9 cellular contexts compared by ENCODE assay signal in the genomic region with DNA sequence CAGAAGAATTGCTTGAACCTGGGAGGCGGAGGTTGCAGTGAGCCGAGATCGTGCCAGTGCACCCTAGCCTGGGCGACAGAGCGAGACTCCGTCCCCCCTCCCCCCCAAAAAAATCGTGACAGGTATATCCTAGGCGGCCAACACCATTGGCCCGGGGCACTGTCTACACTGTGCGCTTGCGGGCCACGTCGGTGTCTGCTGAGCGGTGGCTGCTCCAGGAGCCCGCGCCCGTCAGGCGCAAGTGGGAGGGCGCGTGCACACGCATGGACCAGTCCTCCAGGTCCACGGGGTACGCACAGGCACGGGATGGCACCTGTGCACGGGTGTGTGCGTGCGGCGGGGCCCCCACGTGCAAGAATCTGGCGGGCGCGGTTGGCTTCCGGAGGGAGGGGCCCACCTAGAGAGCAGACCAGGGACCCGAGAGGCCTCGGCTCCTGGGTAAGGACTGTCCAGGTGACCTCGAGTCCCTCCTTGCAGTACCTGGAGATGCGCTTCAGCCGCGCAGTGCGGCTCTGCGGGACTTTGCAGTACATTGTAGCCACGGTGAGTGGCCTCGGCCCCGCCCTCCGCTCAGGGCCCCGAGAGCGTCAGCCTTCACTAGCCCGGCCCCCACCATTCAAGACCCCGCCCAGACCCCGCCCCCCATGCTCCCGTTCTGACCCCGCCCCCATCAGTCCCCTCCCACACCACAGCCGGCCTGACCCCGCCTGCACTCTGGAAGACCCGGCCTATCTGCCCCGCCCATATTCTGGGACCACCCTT. TPM values are rescaled to one million over a fixed set of nuclear protein-coding genes. Genes with fewer than 3 reads are reported as not detected.
DNase-seq lines count a peak whose midpoint lies in the region; ATAC-seq, FAIRE-seq and TF ChIP-seq lines count a peak whose summit lies in the region.
"Had no signal": no experiment of that assay in that cellular context is flagged by ENCODE, and none has a peak within 500 bp of the region (broad histone marks: within the 10 kb centered on the region; RNA-seq: fewer than 3 reads in every experiment).

No MANE protein-coding gene starts in this region.

- H3K4me1 ChIP-seq in Caco-2 (no peaks in the 10 kb centered on the region), IMR-90 (ENCODE audit: control insufficient read depth, insufficient read depth, low read length) (no peaks in the 10 kb centered on the region), osteoblast (ENCODE audit: insufficient read depth, low read length) (no peaks in the 10 kb centered on the region)

- H3K27me3 ChIP-seq in Caco-2 (replicated peaks; ENCODE audit: control insufficient read depth, insufficient read depth, low read length) (no peaks in the 10 kb centered on the region), IMR-90 (ENCODE audit: control insufficient read depth, insufficient read depth, low read length) (peaks cover 50% of the 10 kb centered on the region), osteoblast (ENCODE audit: insufficient read depth, low read length) (peaks cover 49% of the 10 kb centered on the region)

- no peak overlapping the region for H4K8ac ChIP-seq in IMR-90 (ENCODE audit: low read depth in 2 of 2, low read length in 2 of 2)

- ATAC-seq in IMR-90 (ENCODE audit: low read depth), result peak; percentile 64
- peak; percentile 90 for ATAC-seq in activated B cell treated with CpG ODN at 0.5 μM for 24 hours (ENCODE audit: low read depth)
- no peak for ATAC-seq in GM21737 (IDR thresholded peaks at IDR 0.05; ENCODE audit: unreplicated experiment)
- ATAC-seq in GM19035 (IDR thresholded peaks at IDR 0.05; ENCODE audit: unreplicated experiment), result no peak

- no peak overlapping the region for H3K18ac ChIP-seq in IMR-90 (ENCODE audit: low read depth, low read length)

- POLR2A ChIA-PET in Caco-2 (lab: Charles Lee), result no interaction called here
- POLR2A ChIA-PET in IMR-90 (lab: Charles Lee; ENCODE audit: unreplicated experiment), result no interaction called here
- POLR2A ChIA-PET in activated B cell treated with CpG ODN at 0.5 μM for 24 hours (lab: Charles Lee), result interaction anchor here (0.6 kb wide), 1 partner anchor 11 kb away, joined by 3 read pairs; no protein-coding TSS in a partner anchor

- H2AK5ac ChIP-seq in IMR-90 (ENCODE audit: low read depth, low read length), result no peak overlapping the region

- H3K36me3 Mint-ChIP-seq in Caco-2 (ENCODE audit: insufficient read depth, unreplicated experiment) (no peaks in the 10 kb centered on the region), activated B cell treated with CpG ODN at 0.5 μM for 24 hours (ENCODE audit: low read depth) (no peaks in the 10 kb centered on the region)

- H3K56ac ChIP-seq in IMR-90 (ENCODE audit: extremely low read depth, insufficient read depth, low read length), result no peak overlapping the region

- DNase-seq in Caco-2, result peak; percentile 67 to 77
- DNase-seq in IMR-90, result no peak
- DNase-seq in activated B cell treated with CpG ODN at 0.5 μM for 24 hours, result peak; percentile 50
- DNase-seq in cerebellum (ENCODE audit: low spot score), result peak; percentile 86
- DNase-seq in osteoblast (ENCODE audit: insufficient read length, low spot score, missing footprints), result peak; percentile 92
- DNase-seq in urothelium cell line (ENCODE audit: low spot score), result no peak

- dilution Hi-C loops in IMR-90 (cut with HindIII; ENCODE audit: low sequenced_read_pairs, unreplicated experiment), result no loop called here

- H3K9me1 ChIP-seq in IMR-90 (ENCODE audit: insufficient read depth, low read length), result no peaks in the 10 kb centered on the region; the same call in 1 of the 2 replicates

- H3K9me3 Mint-ChIP-seq in Caco-2 (ENCODE audit: unreplicated experiment) (no peaks in the 10 kb centered on the region), activated B cell treated with CpG ODN at 0.5 μM for 24 hours (no peaks in the 10 kb centered on the region)

- H3K79me1 ChIP-seq in IMR-90 (ENCODE audit: low read depth in 1 of 2, low read length in 2 of 2), result no peaks in the 10 kb centered on the region

- no peak overlapping the region for H4K5ac ChIP-seq in IMR-90 (ENCODE audit: low read depth, low read length)

- no peak overlapping the region for H2BK5ac ChIP-seq in IMR-90 (ENCODE audit: low read depth, low read length, poor library complexity, severe bottlenecking)

- no peaks in the 10 kb centered on the region for H3K79me2 ChIP-seq in osteoblast (ENCODE audit: insufficient read depth, low read length)

- no peak overlapping the region for H2BK120ac ChIP-seq in IMR-90 (ENCODE audit: low read depth, low read length)

- no peak overlapping the region for H3K23ac ChIP-seq in IMR-90 (ENCODE audit: low read depth, low read length)

- H3K9me3 ChIP-seq in Caco-2 (no peaks in the 10 kb centered on the region), IMR-90 (ENCODE audit: control insufficient read depth, insufficient read depth, low read length) (no peaks in the 10 kb centered on the region), osteoblast (ENCODE audit: low read depth, low read length) (no peaks in the 10 kb centered on the region)

- H4K91ac ChIP-seq in IMR-90 (ENCODE audit: insufficient read depth, low read depth, low read length), result no peak overlapping the region

- no peak overlapping the region for H3K9ac ChIP-seq in IMR-90 (ENCODE audit: low read depth, low read length)

- WGBS in IMR-90 (ENCODE audit: extremely low coverage in 2 of 2, insufficient read length in 1 of 2), 2 experiments, result 12% methylated on average over 27 of the region's 56 CpGs; no CpG with 5 or more reads in 1 of the 2 experiments

- TF ChIP-seq POLR2A in IMR-90 (IDR thresholded peaks at IDR 0.05; ENCODE audit: low read depth, low read length), result no peak

- TF ChIP-seq CTCF in Caco-2 (IDR thresholded peaks at IDR 0.05; ENCODE audit: insufficient read depth in 1 of 2, low read depth in 1 of 2, low read length in 1 of 2, severe bottlenecking in 1 of 2, unreplicated experiment in 1 of 2), result no peak
- no peak for TF ChIP-seq CTCF in IMR-90 (conservative IDR thresholded peaks at IDR 0.05; ENCODE audit: low read depth, low read length)
- no peak for TF ChIP-seq CTCF in activated B cell treated with CpG ODN at 0.5 μM for 24 hours (IDR thresholded peaks at IDR 0.05)
- no peak for TF ChIP-seq CTCF in osteoblast (IDR thresholded peaks at IDR 0.05; ENCODE audit: extremely low read depth, low read depth, low read length)

- peak overlapping the region; percentile 44 for H3K4me3 ChIP-seq in Caco-2 (ENCODE audit: low read depth, low read length)
- no peak overlapping the region for H3K4me3 ChIP-seq in IMR-90 (ENCODE audit: insufficient read depth, low read depth, low read length)
- H3K4me3 ChIP-seq in osteoblast (ENCODE audit: insufficient read depth, low read length), result no peak overlapping the region

- no peak overlapping the region for H3K14ac ChIP-seq in IMR-90 (replicated peaks; ENCODE audit: low read depth, low read length)

- H3K4me3 Mint-ChIP-seq in Caco-2 (ENCODE audit: unreplicated experiment) (peak overlapping the region; percentile 64), activated B cell treated with CpG ODN at 0.5 μM for 24 hours (peak overlapping the region; percentile 59)

- H4K20me1 ChIP-seq in IMR-90 (ENCODE audit: insufficient read depth, low read length), result no peaks in the 10 kb centered on the region
- no peaks in the 10 kb centered on the region for H4K20me1 ChIP-seq in osteoblast (ENCODE audit: insufficient read depth, low read length)

- H3K4me1 Mint-ChIP-seq in Caco-2 (ENCODE audit: low read depth, unreplicated experiment), result no peaks in the 10 kb centered on the region
- H3K4me1 Mint-ChIP-seq in activated B cell treated with CpG ODN at 0.5 μM for 24 hours, result peaks cover 21% of the 10 kb centered on the region

- H3K27ac Mint-ChIP-seq in Caco-2 (ENCODE audit: unreplicated experiment) (no peak overlapping the region), activated B cell treated with CpG ODN at 0.5 μM for 24 hours (no peak overlapping the region)

- H2AFZ ChIP-seq in IMR-90 (replicated peaks; ENCODE audit: low read length, poor library complexity) (peak overlapping the region; percentile 75), osteoblast (ENCODE audit: low read length) (no peak overlapping the region)

- H3K36me3 ChIP-seq in Caco-2 (ENCODE audit: control insufficient read depth, insufficient read depth, low read length) (no peaks in the 10 kb centered on the region), IMR-90 (ENCODE audit: control insufficient read depth, insufficient read depth, low read length) (no peaks in the 10 kb centered on the region), osteoblast (ENCODE audit: insufficient read depth, low read length) (no peaks in the 10 kb centered on the region)

- no peak overlapping the region for H2BK15ac ChIP-seq in IMR-90 (ENCODE audit: low read depth, low read length)

- intact Hi-C loops in Caco-2 (cut with micrococcal nuclease; ENCODE audit: unreplicated experiment) (no loop called here), IMR-90 (cut with micrococcal nuclease) (no loop called here), activated B cell treated with CpG ODN at 0.5 μM for 24 hours (cut with micrococcal nuclease) (loop anchor here (2.0 to 5.0 kb wide), 2 partner anchors 15 to 123 kb away; a partner anchor contains a TSS)

- H3K4ac ChIP-seq in IMR-90 (ENCODE audit: low read depth, low read length), result no peak overlapping the region

- BruUV-seq in Caco-2 (replicated peaks; lab: Mats Ljungman, UMichigan), result no TSS peak
- BruUV-seq in IMR-90 (replicated peaks; lab: Mats Ljungman, UMichigan), result no TSS peak

- in situ Hi-C loops in IMR-90 (cut with MboI; ENCODE audit: low sequenced_read_pairs), result no loop called here

- no peak overlapping the region for H2BK20ac ChIP-seq in IMR-90 (ENCODE audit: low read depth, low read length)

- CTCF ChIA-PET in Caco-2 (lab: Charles Lee), result no interaction called here
- CTCF ChIA-PET in IMR-90 (lab: Yijun Ruan, JAX), result no interaction called here
- CTCF ChIA-PET in activated B cell treated with CpG ODN at 0.5 μM for 24 hours (lab: Charles Lee), result no interaction called here

- H3K27me3 Mint-ChIP-seq in Caco-2 (ENCODE audit: insufficient read depth, unreplicated experiment), result no peaks in the 10 kb centered on the region
- peaks cover 2% of the 10 kb centered on the region for H3K27me3 Mint-ChIP-seq in activated B cell treated with CpG ODN at 0.5 μM for 24 hours

- H2AK9ac ChIP-seq in IMR-90 (replicated peaks; ENCODE audit: low read depth, low read length, poor library complexity), result no peak overlapping the region

- H3K27ac ChIP-seq in IMR-90 (ENCODE audit: insufficient read depth, low read length) (no peak overlapping the region), osteoblast (ENCODE audit: low read depth, low read length) (no peak overlapping the region)

- TF ChIP-seq RAD21 in IMR-90 (IDR thresholded peaks at IDR 0.05; ENCODE audit: low read length), result no peak

- no peak for FAIRE-seq in urothelium cell line (lab: Jason Lieb, UNC)
- FAIRE-seq: endometrium had no signal

- H3K4me2 ChIP-seq in IMR-90 (ENCODE audit: low read depth, low read length) (no peak overlapping the region; the same call in 1 of the 2 replicates), osteoblast (ENCODE audit: insufficient read depth, low read length) (no peak overlapping the region)

RNA-seq across cellular contexts. Expression of a gene that starts 2.1 kb away (rescaled TPM):
- 0.43 TPM in 1 of 2 replicates, not detected in the other for total RNA-seq in Caco-2 (2022)
- total RNA-seq in IMR-90 (2012; rRNA removed), result not detected in 2 replicates
- polyA plus RNA-seq in IMR-90 (2012; rRNA removed), result not detected in 2 replicates
- not detected in 2 replicates for polyA plus RNA-seq in IMR-90 (2012; cell fraction: cytosol; rRNA removed)
- not detected in 2 replicates for polyA plus RNA-seq in IMR-90 (2012; cell fraction: nucleus; rRNA removed; ENCODE audit: low replicate concordance)
- 0.09 and 0.12 TPM in 2 replicates for total RNA-seq in activated B cell treated with CpG ODN at 0.5 μM for 24 hours
- total RNA-seq in cerebellum, result 0.27 TPM
- under 0.01 TPM in 2 replicates for total RNA-seq in osteoblast

RNA-seq across cellular contexts. Expression of a gene that starts 14.1 kb away (rescaled TPM):
- total RNA-seq in Caco-2 (2022), result 1,599 and 1,686 TPM in 2 replicates
- total RNA-seq in IMR-90 (2012; rRNA removed), result 1,241 and 1,351 TPM in 2 replicates
- polyA plus RNA-seq in IMR-90 (2012; rRNA removed), result 1,735 and 2,064 TPM in 2 replicates
- polyA plus RNA-seq in IMR-90 (2012; cell fraction: cytosol; rRNA removed), result 2,837 and 3,553 TPM in 2 replicates
- 759 and 888 TPM in 2 replicates for polyA plus RNA-seq in IMR-90 (2012; cell fraction: nucleus; rRNA removed; ENCODE audit: low replicate concordance)
- total RNA-seq in activated B cell treated with CpG ODN at 0.5 μM for 24 hours, result 4,113 and 4,404 TPM in 2 replicates
- 486 TPM for total RNA-seq in cerebellum
- 786 and 869 TPM in 2 replicates for total RNA-seq in osteoblast

RNA-seq across cellular contexts. Expression of a gene that starts 26.1 kb away (rescaled TPM):
- total RNA-seq in Caco-2 (2022) (not detected in 2 replicates), IMR-90 (2012; rRNA removed) (0.28 and 0.36 TPM in 2 replicates), activated B cell treated with CpG ODN at 0.5 μM for 24 hours (213 and 256 TPM in 2 replicates), cerebellum (2.6 TPM), osteoblast (1.8 and 2.4 TPM in 2 replicates)
- 1.2 and 1.5 TPM in 2 replicates for polyA plus RNA-seq in IMR-90 (2012; rRNA removed)
- 0.39 and 1.0 TPM in 2 replicates for polyA plus RNA-seq in IMR-90 (2012; cell fraction: cytosol; rRNA removed)
- polyA plus RNA-seq in IMR-90 (2012; cell fraction: nucleus; rRNA removed; ENCODE audit: low replicate concordance), result 6.6 and 10.8 TPM in 2 replicates

RNA-seq across cellular contexts. Expression of a gene that starts 52.5 kb away (rescaled TPM):
- total RNA-seq in Caco-2 (2022), result not detected in 2 replicates
- total RNA-seq in IMR-90 (2012; rRNA removed), result not detected in 2 replicates
- not detected in 2 replicates for polyA plus RNA-seq in IMR-90 (2012; rRNA removed)
- 0.09 TPM in 1 of 2 replicates, not detected in the other for polyA plus RNA-seq in IMR-90 (2012; cell fraction: cytosol; rRNA removed)
- 0.21 and 0.27 TPM in 2 replicates for polyA plus RNA-seq in IMR-90 (2012; cell fraction: nucleus; rRNA removed; ENCODE audit: low replicate concordance)
- 3.6 and 4.1 TPM in 2 replicates for total RNA-seq in activated B cell treated with CpG ODN at 0.5 μM for 24 hours
- not detected for total RNA-seq in cerebellum
- total RNA-seq in osteoblast, result not detected in 2 replicates

RNA-seq across cellular contexts. Expression of a gene that starts 59.0 kb away (rescaled TPM):
- total RNA-seq in Caco-2 (2022), result 73.3 TPM in 2 replicates
- 29.4 and 30.1 TPM in 2 replicates for total RNA-seq in IMR-90 (2012; rRNA removed)
- polyA plus RNA-seq in IMR-90 (2012; rRNA removed), result 112 and 148 TPM in 2 replicates
- polyA plus RNA-seq in IMR-90 (2012; cell fraction: cytosol; rRNA removed), result 180 and 202 TPM in 2 replicates
- polyA plus RNA-seq in IMR-90 (2012; cell fraction: nucleus; rRNA removed; ENCODE audit: low replicate concordance), result 123 and 144 TPM in 2 replicates
- 49.9 and 59.5 TPM in 2 replicates for total RNA-seq in activated B cell treated with CpG ODN at 0.5 μM for 24 hours
- total RNA-seq in cerebellum, result 12.2 TPM
- total RNA-seq in osteoblast, result 15.9 and 21.5 TPM in 2 replicates

Comparison
In these comparisons a context has a peak if more than half of its experiments do, and no peak if none do; other contexts are left out.
1. DNase-seq: peak in Caco-2 (2 of 2), activated B cell treated with CpG ODN at 0.5 μM for 24 hours (single experiment), cerebellum (single experiment) and osteoblast (single experiment); none in IMR-90 (single experiment) and urothelium cell line (single experiment).
2. ATAC-seq: peak in IMR-90 (single experiment) and activated B cell treated with CpG ODN at 0.5 μM for 24 hours (single experiment); none in GM21737 (single experiment) and GM19035 (single experiment).
3. RNA of a gene that starts 26.1 kb away (total RNA-seq): 213 to 256 TPM in activated B cell treated with CpG ODN at 0.5 μM for 24 hours; 2.6 TPM in cerebellum (single experiment), 1.8 to 2.4 TPM in osteoblast, 0.28 to 0.36 TPM in IMR-90 and not detected in Caco-2; every median in the first group is over 10 times any median in the second.